In genomic region chr15:89003865-89004725, GRCh38 we compare ENCODE assay signal across 9 cellular contexts.
DNase-seq lines count a peak whose midpoint lies in the region; ATAC-seq, FAIRE-seq and TF ChIP-seq lines count a peak whose summit lies in the region.
"Had no signal": no experiment of that assay in that cellular context is flagged by ENCODE, and none has a peak within 500 bp of the region (broad histone marks: within the 10 kb centered on the region; RNA-seq: fewer than 3 reads in every experiment).

No MANE protein-coding gene starts in this region.

- H3K27ac Mint-ChIP-seq in astrocyte (ENCODE audit: unreplicated experiment) = no peak overlapping the region
- H3K27ac Mint-ChIP-seq: stimulated activated naive CD8-positive, alpha-beta T cell treated with anti-CD3 and anti-CD28 coated beads, Interleukin-15, Interleukin-2, amounts not matched to agents 100 ng/mL and 50 ng/mL, for 24 hours had no signal

- H3K4me3 ChIP-seq in AG04449 (ENCODE audit: low read depth, low read length) (no peak overlapping the region), H7 (ENCODE audit: insufficient read depth, low read depth, low read length) (no peak overlapping the region), astrocyte (ENCODE audit: insufficient read depth, low read depth, low read length) (no peak overlapping the region)

- H3K27me3 ChIP-seq in H7 (ENCODE audit: control insufficient read depth, insufficient read depth, low read length) (no peaks in the 10 kb centered on the region; the same call in 1 of the 2 replicates), astrocyte (ENCODE audit: insufficient read depth, low read length) (no peaks in the 10 kb centered on the region)

- peaks cover 12% of the 10 kb centered on the region for H3K4me1 ChIP-seq in astrocyte (ENCODE audit: insufficient read depth, low read length)

- DNase-seq in AG04449 (ENCODE audit: low read depth, low spot score) = no peak
- DNase-seq in H7 = peak; percentile 86
- peak; percentile 42 for DNase-seq in astrocyte (ENCODE audit: low read depth)
- peak; percentile 70 for DNase-seq in iris pigment epithelial cell (ENCODE audit: low read depth)
- DNase-seq in NCI-H2107 treated with DMSO at 0.1 percent for 48 hours (lab: John Stamatoyannopoulos, UW; ENCODE audit: unreplicated experiment) = no peak

- CTCF ChIA-PET in AG04449 (lab: Yijun Ruan, JAX) = interaction anchor here (0.8 to 8.4 kb wide), 21 partner anchors 9 to 203 kb away, joined by 3 to 176 read pairs (median 7); partner anchors contain the start of gene MFGE8

- POLR2A ChIA-PET in AG04449 (lab: Yijun Ruan, JAX) = interaction anchor here (0.6 to 2.8 kb wide), 2 partner anchors 9 to 92 kb away, joined by 3 to 22 read pairs; partner anchors contain the start of gene MFGE8

- no peaks in the 10 kb centered on the region for H3K36me3 Mint-ChIP-seq in astrocyte (ENCODE audit: low read depth, unreplicated experiment)

- H3K9me3 Mint-ChIP-seq in astrocyte (ENCODE audit: unreplicated experiment) = no peaks in the 10 kb centered on the region
- H3K9me3 Mint-ChIP-seq: stimulated activated naive CD8-positive, alpha-beta T cell treated with anti-CD3 and anti-CD28 coated beads, Interleukin-15, Interleukin-2, amounts not matched to agents 100 ng/mL and 50 ng/mL, for 24 hours had no signal

- H3K27ac ChIP-seq in astrocyte (ENCODE audit: low read depth, low read length) = no peak overlapping the region

- TF ChIP-seq CTCF in AG04449 (IDR thresholded peaks at IDR 0.05; ENCODE audit: insufficient read depth, low read length, missing control alignments) (peak; percentile 82), astrocyte (IDR thresholded peaks at IDR 0.05; ENCODE audit: insufficient read depth, low read depth, low read length) (peak; percentile 18)

- no peaks in the 10 kb centered on the region for H3K9me3 ChIP-seq in astrocyte (ENCODE audit: insufficient read depth, low read depth, low read length)

- no peak for ATAC-seq in GM21786 (IDR thresholded peaks at IDR 0.05; ENCODE audit: unreplicated experiment)
- no peak for ATAC-seq in GM21619 (IDR thresholded peaks at IDR 0.05; ENCODE audit: unreplicated experiment)
- no peak for ATAC-seq in GM18909 (IDR thresholded peaks at IDR 0.05; ENCODE audit: poor library complexity, unreplicated experiment)

- no peak overlapping the region for H2AFZ ChIP-seq in astrocyte (ENCODE audit: low read depth, low read length)

- H3K4me2 ChIP-seq in astrocyte (ENCODE audit: low read length) = no peak overlapping the region

- no peaks in the 10 kb centered on the region for H3K36me3 ChIP-seq in H7 (replicated peaks; ENCODE audit: control insufficient read depth, insufficient read depth, low read length)
- no peaks in the 10 kb centered on the region for H3K36me3 ChIP-seq in astrocyte (ENCODE audit: insufficient read depth, low read length)

- H3K4me1 Mint-ChIP-seq in astrocyte (ENCODE audit: low read depth, unreplicated experiment) = peaks cover 13% of the 10 kb centered on the region

- H4K20me1 ChIP-seq in astrocyte (ENCODE audit: insufficient read depth, low read length) = no peaks in the 10 kb centered on the region

- no peak overlapping the region for H3K4me3 Mint-ChIP-seq in astrocyte (ENCODE audit: unreplicated experiment)
- H3K4me3 Mint-ChIP-seq: stimulated activated naive CD8-positive, alpha-beta T cell treated with anti-CD3 and anti-CD28 coated beads, Interleukin-15, Interleukin-2, amounts not matched to agents 100 ng/mL and 50 ng/mL, for 24 hours had no signal

- H3K27me3 Mint-ChIP-seq in astrocyte (ENCODE audit: low read depth, unreplicated experiment) = peaks cover 11% of the 10 kb centered on the region

- H3K9ac ChIP-seq in astrocyte (ENCODE audit: low read length) = no peak overlapping the region

- no peaks in the 10 kb centered on the region for H3K79me2 ChIP-seq in astrocyte (ENCODE audit: insufficient read depth, low read length)

- no peak for FAIRE-seq in astrocyte (lab: Jason Lieb, UNC)

Comparison
In these comparisons a context has a peak if more than half of its experiments do, and no peak if none do; other contexts are left out.
1. DNase-seq: peak in H7 (single experiment), astrocyte (single experiment) and iris pigment epithelial cell (single experiment); none in AG04449 (single experiment) and NCI-H2107 treated with DMSO at 0.1 percent for 48 hours (single experiment).